Comparison of ENCODE assay signal across 8 cellular contexts in the genomic region with DNA sequence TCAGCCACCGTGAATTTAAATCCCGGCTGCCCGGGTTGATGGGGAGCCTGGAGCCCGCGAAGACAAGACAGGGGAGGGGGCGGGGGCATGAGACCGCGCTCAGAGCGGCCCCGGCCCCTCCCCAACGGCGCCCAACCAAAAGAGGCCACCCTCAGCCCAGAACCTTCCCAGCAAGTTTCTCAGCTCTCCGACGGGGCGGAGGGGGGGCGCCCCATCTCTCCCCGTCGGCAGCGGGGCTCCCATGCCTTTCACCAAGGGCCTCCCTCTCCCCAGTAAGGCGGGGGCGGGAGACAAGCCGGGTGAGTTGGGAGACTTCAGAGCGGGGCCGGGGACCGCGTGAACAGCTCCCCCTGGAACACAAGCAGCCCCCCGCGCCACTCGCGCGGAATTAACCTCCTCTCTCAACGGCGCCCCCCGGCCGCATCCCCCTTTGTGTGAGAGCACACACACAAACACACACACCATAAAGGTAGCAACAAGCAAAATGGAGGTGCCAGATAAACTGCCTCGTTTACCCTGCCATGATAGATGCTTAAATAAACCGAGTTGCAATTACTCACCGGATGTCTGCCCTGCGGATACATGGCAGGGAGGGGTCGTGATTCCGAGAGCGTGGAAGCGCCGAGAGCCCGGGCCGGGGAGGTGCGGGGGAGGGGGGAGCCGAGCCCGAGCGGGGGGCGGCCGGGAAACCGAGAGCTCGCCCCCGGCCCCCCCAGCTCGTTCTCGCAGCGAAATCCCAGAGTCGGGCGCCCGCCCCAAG. TPM values are rescaled to one million over a fixed set of nuclear protein-coding genes. Genes with fewer than 3 reads are reported as not detected.
DNase-seq lines count a peak whose midpoint lies in the region; ATAC-seq and TF ChIP-seq lines count a peak whose summit lies in the region.

No MANE protein-coding gene starts in this region.

- H3K27me3 ChIP-seq in BE2C (peaks cover 5% of the 10 kb centered on the region; the same call in 1 of the 2 replicates), HCT116 (ENCODE audit: insufficient read depth, low read length) (no peaks in the 10 kb centered on the region), body of pancreas (no peaks in the 10 kb centered on the region), left lung (no peaks in the 10 kb centered on the region)

- DNase-seq in BE2C (peak; percentile 49), HCT116 (ENCODE audit: low read depth, low spot score) (no peak), body of pancreas (peak; percentile 36 to 46 (median 42)), left lung (peak; percentile 64 to 89), HuH-7.5 (ENCODE audit: low spot score) (no peak)
- peak; percentile 70 for DNase-seq in stimulated activated CD4-positive, alpha-beta T cell treated with anti-CD3 and anti-CD28 coated beads, Interleukin-4, amount 100 ng/mL, for 1 hour

- H3K9me3 Mint-ChIP-seq in T-helper 1 cell treated with Interleukin-12 subunit alpha and Interleukin-12 subunit beta and Interleukin-4 antibody, amounts not matched to agents 30 μg/mL and 1 μg/mL, for 36 hours: no peaks in the 10 kb centered on the region

- H3K9me3 ChIP-seq in BE2C (no peaks in the 10 kb centered on the region), HCT116 (ENCODE audit: control insufficient read depth in 1 of 2, insufficient read depth in 1 of 2, low read depth in 1 of 2, low read length in 2 of 2) (no peaks in the 10 kb centered on the region), body of pancreas (no peaks in the 10 kb centered on the region), left lung (no peaks in the 10 kb centered on the region)

- intact Hi-C loops in HCT116 (cut with micrococcal nuclease): loop anchor here (5.0 kb wide), 1 partner anchor 364 kb away; no protein-coding TSS in a partner anchor
- intact Hi-C loops in body of pancreas (cut with DNase I): no loop called here
- intact Hi-C loops in left lung (cut with DNase I): no loop called here

- RAD21 ChIA-PET in HCT116 (lab: Charles Lee; ENCODE audit: low non-redundant PET in 1 of 2, low total read pairs in 2 of 2, uncharacterized antibody in 2 of 2, unreplicated experiment in 2 of 2): interaction anchor here in 1 of 2 experiments (0.7 kb wide), 1 partner anchor 371 kb away, joined by 3 read pairs; no protein-coding TSS in a partner anchor

- POLR2A ChIA-PET in HCT116 (lab: Charles Lee): no interaction called here

- H3K4me1 ChIP-seq in BE2C: peaks cover 28% of the 10 kb centered on the region
- peaks cover 15 to 42% of the 10 kb centered on the region in 2 experiments for H3K4me1 ChIP-seq in HCT116 (ENCODE audit: control insufficient read depth in 1 of 2, insufficient read depth in 2 of 2, low read length in 2 of 2)
- peaks cover 87% of the 10 kb centered on the region for H3K4me1 ChIP-seq in body of pancreas
- H3K4me1 ChIP-seq in left lung: peaks cover 62 to 77% of the 10 kb centered on the region in 2 donors

- no peak for TF ChIP-seq POLR2A in HCT116 (IDR thresholded peaks at IDR 0.05; ENCODE audit: borderline replicate concordance, extremely low read depth, insufficient read depth, insufficient read length)
- TF ChIP-seq POLR2A in body of pancreas (IDR thresholded peaks at IDR 0.05): peak in 1 of 3 donors; percentile 12

- H3K4me3 ChIP-seq in BE2C (ENCODE audit: low read depth, low read length) (peak overlapping the region; percentile 89), HCT116 (replicated peaks in 1 of 2; ENCODE audit: low read depth in 1 of 2, low read length in 2 of 2) (peak overlapping the region; percentile 70 to 93), body of pancreas (peak overlapping the region; percentile 57 to 58), left lung (peak overlapping the region; percentile 82 to 94)

- CTCF ChIA-PET in HCT116 (lab: Charles Lee): no interaction called here

- TF ChIP-seq RAD21 in HCT116 (IDR thresholded peaks at IDR 0.05; ENCODE audit: low read depth): no peak

- ATAC-seq in HCT116 (no peak), body of pancreas (no peak), left lung (no peak), HG02642 (IDR thresholded peaks at IDR 0.05; ENCODE audit: poor library complexity, unreplicated experiment) (no peak)

- peak overlapping the region; percentile 95; the same call in 1 of the 2 replicates for H3K27ac ChIP-seq in HCT116 (ENCODE audit: low read depth, low read length)
- H3K27ac ChIP-seq in body of pancreas: peak overlapping the region; percentile 34 to 98 (median 94)
- H3K27ac ChIP-seq in left lung: peak overlapping the region; percentile 92 to 94

- TF ChIP-seq CTCF in BE2C (IDR thresholded peaks at IDR 0.05; ENCODE audit: low read depth, low read length) (no peak), HCT116 (IDR thresholded peaks at IDR 0.05 in 2 of 3, conservative IDR thresholded peaks at IDR 0.05 in 1 of 3; ENCODE audit: borderline replicate concordance in 1 of 3, insufficient read depth in 1 of 3, low read depth in 2 of 3, low read length in 2 of 3) (no peak), body of pancreas (IDR thresholded peaks at IDR 0.05) (no peak), left lung (IDR thresholded peaks at IDR 0.05) (no peak)

- peaks cover 55% of the 10 kb centered on the region for H3K4me1 Mint-ChIP-seq in T-helper 1 cell treated with Interleukin-12 subunit alpha and Interleukin-12 subunit beta and Interleukin-4 antibody, amounts not matched to agents 30 μg/mL and 1 μg/mL, for 36 hours (ENCODE audit: low read depth)

- H3K4me3 Mint-ChIP-seq in T-helper 1 cell treated with Interleukin-12 subunit alpha and Interleukin-12 subunit beta and Interleukin-4 antibody, amounts not matched to agents 30 μg/mL and 1 μg/mL, for 36 hours: peak overlapping the region; percentile 99

- peaks cover 25% of the 10 kb centered on the region for H3K36me3 ChIP-seq in BE2C
- H3K36me3 ChIP-seq in HCT116 (ENCODE audit: control insufficient read depth in 1 of 2, insufficient read depth in 2 of 2, low read length in 2 of 2): peaks cover 22 to 26% of the 10 kb centered on the region in 2 experiments
- no peaks in the 10 kb centered on the region for H3K36me3 ChIP-seq in body of pancreas (replicated peaks in 1 of 2; ENCODE audit: insufficient read depth in 1 of 2, low read depth in 2 of 2)
- peaks cover 0 to 21% of the 10 kb centered on the region in 2 donors for H3K36me3 ChIP-seq in left lung

- H4K20me1 ChIP-seq in HCT116 (ENCODE audit: insufficient read depth): no peaks in the 10 kb centered on the region

- H3K9me2 ChIP-seq in HCT116 (ENCODE audit: insufficient read depth): no peaks in the 10 kb centered on the region

- no peak overlapping the region for H2AFZ ChIP-seq in HCT116 (ENCODE audit: low read depth, low read length, poor library complexity, severe bottlenecking)

- H3K27me3 Mint-ChIP-seq in T-helper 1 cell treated with Interleukin-12 subunit alpha and Interleukin-12 subunit beta and Interleukin-4 antibody, amounts not matched to agents 30 μg/mL and 1 μg/mL, for 36 hours (ENCODE audit: low read depth): peaks cover 14% of the 10 kb centered on the region

- peaks cover 59% of the 10 kb centered on the region for H3K79me2 ChIP-seq in HCT116 (ENCODE audit: insufficient read depth, low read length)

- peak overlapping the region; percentile 84 for H3K9ac ChIP-seq in HCT116 (ENCODE audit: low read length)

- H3K36me3 Mint-ChIP-seq in T-helper 1 cell treated with Interleukin-12 subunit alpha and Interleukin-12 subunit beta and Interleukin-4 antibody, amounts not matched to agents 30 μg/mL and 1 μg/mL, for 36 hours (ENCODE audit: low read depth): peaks cover 34% of the 10 kb centered on the region

- H3K4me2 ChIP-seq in HCT116 (ENCODE audit: low read length): peak overlapping the region; percentile 98

- WGBS in body of pancreas, 2 donors: 0 to 1% methylated on average over 15 to 54 of the region's 61 CpGs

- TSS peak; percentile 19 for BruUV-seq in HCT116 (replicated peaks; lab: Mats Ljungman, UMichigan)

- peak overlapping the region; percentile 93 for H3K27ac Mint-ChIP-seq in T-helper 1 cell treated with Interleukin-12 subunit alpha and Interleukin-12 subunit beta and Interleukin-4 antibody, amounts not matched to agents 30 μg/mL and 1 μg/mL, for 36 hours

TF ChIP-seq in HCT116, 20 proteins besides CTCF, POLR2A, EP300 and RAD21 (continues in another document):
- TF ChIP-seq ELF1 (IDR thresholded peaks at IDR 0.05; ENCODE audit: borderline replicate concordance, low read depth): no peak
- TF ChIP-seq SIN3A (IDR thresholded peaks at IDR 0.05; ENCODE audit: low read depth): no peak
- no peak for TF ChIP-seq ZNF274 (IDR thresholded peaks at IDR 0.05; ENCODE audit: low read depth, low read length)
- TF ChIP-seq EZH2phosphoT487 (IDR thresholded peaks at IDR 0.05; ENCODE audit: borderline replicate concordance): no peak
- TF ChIP-seq JUND (IDR thresholded peaks at IDR 0.05): no peak
- no peak for TF ChIP-seq CEBPB (IDR thresholded peaks at IDR 0.05; ENCODE audit: low read depth)
- no peak for TF ChIP-seq ZFX (IDR thresholded peaks at IDR 0.05)
- TF ChIP-seq EGR1 (IDR thresholded peaks at IDR 0.05; ENCODE audit: low read depth): no peak
- no peak for TF ChIP-seq FOSL1 (IDR thresholded peaks at IDR 0.05; ENCODE audit: low read depth)
- no peak for TF ChIP-seq CBX3 (IDR thresholded peaks at IDR 0.05; ENCODE audit: low read depth)
- TF ChIP-seq EZH2 (IDR thresholded peaks at IDR 0.05): no peak
- TF ChIP-seq YY1 (IDR thresholded peaks at IDR 0.05; ENCODE audit: extremely low read depth, insufficient replicate concordance, low read depth, low read length): no peak
- no peak for TF ChIP-seq POLR2AphosphoS5 (IDR thresholded peaks at IDR 0.05; ENCODE audit: low read depth, low read length)
- no peak for TF ChIP-seq SRF (IDR thresholded peaks at IDR 0.05; ENCODE audit: low read depth)
- no peak for TF ChIP-seq ATF3 (IDR thresholded peaks at IDR 0.05)
- TF ChIP-seq SP1 (IDR thresholded peaks at IDR 0.05; ENCODE audit: low read depth): no peak
- TF ChIP-seq MAX (IDR thresholded peaks at IDR 0.05): no peak
- TF ChIP-seq TCF7L2 (IDR thresholded peaks at IDR 0.05; ENCODE audit: borderline replicate concordance, extremely low read depth, insufficient read depth, insufficient read length): no peak

RNA-seq across cellular contexts. Expression of gene TLE3, which starts 1.3 kb away (rescaled TPM):
- polyA plus RNA-seq in BE2C (2012; ENCODE audit: insufficient read depth, insufficient read length, low read depth): 57.2 TPM
- total RNA-seq in HCT116 (2021; ENCODE audit: unreplicated experiment) (53.9 TPM), body of pancreas (10 to 100 TPM; 16.6 to 33.9 TPM), left lung (10 to 100 TPM; 48.2 to 69.9 TPM)
- polyA plus RNA-seq in HCT116 (2012): 38.1 and 55.6 TPM in 2 replicates

Comparison
In these comparisons a context has a peak if more than half of its experiments do, and no peak if none do; other contexts are left out.
1. DNase-seq: peak in BE2C (single experiment), body of pancreas (4 of 4), left lung (2 of 2) and stimulated activated CD4-positive, alpha-beta T cell treated with anti-CD3 and anti-CD28 coated beads, Interleukin-4, amount 100 ng/mL, for 1 hour (single experiment); none in HCT116 (single experiment) and HuH-7.5 (single experiment).
2. Peak in every context shown above with its lines, with median percentiles within 50 percentile points of each other: H3K4me3 ChIP-seq and H3K27ac ChIP-seq.